In genomic region chr7:90120205-90120604, GRCh38 we compare ENCODE assay signal across 1 cellular context. TPM values are rescaled to one million over a fixed set of nuclear protein-coding genes. Genes with fewer than 3 reads are reported as not detected.
"Had no signal": no experiment of that assay in that cellular context is flagged by ENCODE, and none has a peak within 500 bp of the region (broad histone marks: within the 10 kb centered on the region; RNA-seq: fewer than 3 reads in every experiment).

No MANE protein-coding gene starts in this region.

RNA-seq across cellular contexts. Expression of gene STEAP1, which starts 34.1 kb away (rescaled TPM):
- total RNA-seq: natural killer cell had no signal
